28 cellular contexts compared by ENCODE assay signal in genomic region chr3:119221779-119222320, GRCh38. TPM values are rescaled to one million over a fixed set of nuclear protein-coding genes. Genes with fewer than 3 reads are reported as not detected.
A peak's percentile ranks its signal among the peaks of the same experiment; 100 is the strongest.
DNase-seq lines count a peak whose midpoint lies in the region; ATAC-seq, FAIRE-seq and TF ChIP-seq lines count a peak whose summit lies in the region.
"Had no signal": no experiment of that assay in that cellular context is flagged by ENCODE, and none has a peak within 500 bp of the region (broad histone marks: within the 10 kb centered on the region; RNA-seq: fewer than 3 reads in every experiment).

No MANE protein-coding gene starts in this region.

- FAIRE-seq in urothelium cell line (lab: Jason Lieb, UNC) = no peak
- FAIRE-seq: GM12878, HTR-8/SVneo had no signal

- H3K4me3 ChIP-seq in fibroblast of mammary gland (ENCODE audit: control insufficient read depth, low read depth, low read length) = no peak overlapping the region
- H3K4me3 ChIP-seq: adrenal gland, cardiac muscle cell, gastrocnemius medialis, GM12878, mucosa of descending colon, psoas muscle had no signal

- no peak for TF ChIP-seq CTCF in fibroblast of mammary gland (conservative IDR thresholded peaks at IDR 0.05; ENCODE audit: control insufficient read depth, insufficient read depth, low read depth, low read length)

- H3K36me3 Mint-ChIP-seq in activated naive CD8-positive, alpha-beta T cell = peaks cover 16% of the 10 kb centered on the region
- peaks cover 27% of the 10 kb centered on the region for H3K36me3 Mint-ChIP-seq in activated naive CD8-positive, alpha-beta T cell treated with anti-CD3 and anti-CD28 coated beads for 36 hours
- peaks cover 11% of the 10 kb centered on the region for H3K36me3 Mint-ChIP-seq in IgD-negative memory B cell
- peaks cover 61% of the 10 kb centered on the region for H3K36me3 Mint-ChIP-seq in stimulated activated memory B cell treated with anti-CD40 and anti-IgM and Interleukin-4, amounts not matched to agents 10 μg/mL and 1 μg/mL and 100 μg/mL, for 72 hours

- no peaks in the 10 kb centered on the region for H3K9me3 Mint-ChIP-seq in activated naive CD8-positive, alpha-beta T cell (ENCODE audit: low read depth)
- no peaks in the 10 kb centered on the region for H3K9me3 Mint-ChIP-seq in activated naive CD8-positive, alpha-beta T cell treated with anti-CD3 and anti-CD28 coated beads for 36 hours
- no peaks in the 10 kb centered on the region for H3K9me3 Mint-ChIP-seq in IgD-negative memory B cell
- H3K9me3 Mint-ChIP-seq in stimulated activated memory B cell treated with anti-CD40 and anti-IgM and Interleukin-4, amounts not matched to agents 10 μg/mL and 1 μg/mL and 100 μg/mL, for 72 hours = no peaks in the 10 kb centered on the region
- H3K9me3 Mint-ChIP-seq: activated T-helper 1 cell treated with anti-CD3 and anti-CD28 coated beads, Interleukin-12 subunit alpha, Interleukin-12 subunit beta, Interleukin-2, Interleukin-4 antibody, amounts not matched to agents 30 ng/mL and 10 ng/mL and 1 ng/mL, durations not matched to agents 14 hours and 24 hours and 36 hours; CD8-positive, alpha-beta memory T cell had no signal

- no peak overlapping the region for H3K4me3 Mint-ChIP-seq in activated naive CD8-positive, alpha-beta T cell
- no peak overlapping the region for H3K4me3 Mint-ChIP-seq in activated naive CD8-positive, alpha-beta T cell treated with anti-CD3 and anti-CD28 coated beads for 36 hours
- H3K4me3 Mint-ChIP-seq in IgD-negative memory B cell = no peak overlapping the region
- H3K4me3 Mint-ChIP-seq in stimulated activated memory B cell treated with anti-CD40 and anti-IgM and Interleukin-4, amounts not matched to agents 10 μg/mL and 1 μg/mL and 100 μg/mL, for 72 hours = no peak overlapping the region
- H3K4me3 Mint-ChIP-seq: activated T-helper 1 cell treated with anti-CD3 and anti-CD28 coated beads, Interleukin-12 subunit alpha, Interleukin-12 subunit beta, Interleukin-2, Interleukin-4 antibody, amounts not matched to agents 30 ng/mL and 10 ng/mL and 1 ng/mL, durations not matched to agents 14 hours and 24 hours and 36 hours had no signal

- peak overlapping the region; percentile 35 for H3K27ac Mint-ChIP-seq in activated naive CD8-positive, alpha-beta T cell
- no peak overlapping the region for H3K27ac Mint-ChIP-seq in activated naive CD8-positive, alpha-beta T cell treated with anti-CD3 and anti-CD28 coated beads for 36 hours
- peak overlapping the region in 2 of 3 donors; percentile 29 to 55 for H3K27ac Mint-ChIP-seq in IgD-negative memory B cell
- peak overlapping the region; percentile 35 for H3K27ac Mint-ChIP-seq in stimulated activated memory B cell treated with anti-CD40 and anti-IgM and Interleukin-4, amounts not matched to agents 10 μg/mL and 1 μg/mL and 100 μg/mL, for 72 hours
- H3K27ac Mint-ChIP-seq: activated T-helper 1 cell treated with anti-CD3 and anti-CD28 coated beads, Interleukin-12 subunit alpha, Interleukin-12 subunit beta, Interleukin-2, Interleukin-4 antibody, amounts not matched to agents 30 ng/mL and 10 ng/mL and 1 ng/mL, durations not matched to agents 14 hours and 24 hours and 36 hours had no signal

- no peak for ATAC-seq in stimulated activated memory B cell treated with anti-CD40 and anti-IgM and Interleukin-4, amounts not matched to agents 10 μg/mL and 1 μg/mL and 100 μg/mL, for 72 hours
- no peak for ATAC-seq in GM18909 (IDR thresholded peaks at IDR 0.05; ENCODE audit: poor library complexity, unreplicated experiment)
- ATAC-seq: gastrocnemius medialis, GM12878, psoas muscle had no signal

- H3K4me1 Mint-ChIP-seq in activated naive CD8-positive, alpha-beta T cell (ENCODE audit: low read depth) = peaks cover 31% of the 10 kb centered on the region
- peaks cover 12% of the 10 kb centered on the region for H3K4me1 Mint-ChIP-seq in activated naive CD8-positive, alpha-beta T cell treated with anti-CD3 and anti-CD28 coated beads for 36 hours
- H3K4me1 Mint-ChIP-seq in IgD-negative memory B cell = peaks cover 5 to 25% (median 15%) of the 10 kb centered on the region in 3 donors
- peaks cover 15% of the 10 kb centered on the region for H3K4me1 Mint-ChIP-seq in stimulated activated memory B cell treated with anti-CD40 and anti-IgM and Interleukin-4, amounts not matched to agents 10 μg/mL and 1 μg/mL and 100 μg/mL, for 72 hours

- H3K27me3 Mint-ChIP-seq in activated naive CD8-positive, alpha-beta T cell = no peaks in the 10 kb centered on the region
- H3K27me3 Mint-ChIP-seq in activated naive CD8-positive, alpha-beta T cell treated with anti-CD3 and anti-CD28 coated beads for 36 hours = no peaks in the 10 kb centered on the region
- no peaks in the 10 kb centered on the region for H3K27me3 Mint-ChIP-seq in IgD-negative memory B cell
- H3K27me3 Mint-ChIP-seq in stimulated activated memory B cell treated with anti-CD40 and anti-IgM and Interleukin-4, amounts not matched to agents 10 μg/mL and 1 μg/mL and 100 μg/mL, for 72 hours = no peaks in the 10 kb centered on the region
- H3K27me3 Mint-ChIP-seq: CD8-positive, alpha-beta memory T cell had no signal

- no peak for DNase-seq in activated naive CD8-positive, alpha-beta T cell treated with anti-CD3 and anti-CD28 coated beads for 36 hours
- DNase-seq in fibroblast of mammary gland (ENCODE audit: low read depth) (peak; percentile 27), urothelium cell line (ENCODE audit: low spot score) (no peak), OCI-M2 (lab: John Stamatoyannopoulos, UW; ENCODE audit: unreplicated experiment) (no peak)
- DNase-seq: activated CD4-positive, CD25-positive, alpha-beta regulatory T cell treated with anti-CD3 and anti-CD28 coated beads, Interleukin-2, amount 50 U/mL, for 72 hours; adrenal gland; CD8-positive, alpha-beta memory T cell; DMS53; gastrocnemius medialis; hypothalamus; islet precursor cell; Kasumi-1; mucosa of descending colon; NCI-H1694 treated with DMSO at 0.1 percent for 48 hours; psoas muscle; Right ventricle myocardium superior; SW 1271 had no signal

RNA-seq across cellular contexts. Expression of gene B4GALT4, which starts 18.8 kb away (rescaled TPM):
- 10 to 100 TPM; 14.2 to 14.4 TPM for total RNA-seq in activated naive CD8-positive, alpha-beta T cell treated with anti-CD3 and anti-CD28 coated beads for 36 hours
- polyA plus RNA-seq in IgD-negative memory B cell = 8.7 TPM

RNA-seq across cellular contexts. Expression of gene UPK1B, which starts 48.5 kb away (rescaled TPM):
- total RNA-seq in activated naive CD8-positive, alpha-beta T cell treated with anti-CD3 and anti-CD28 coated beads for 36 hours = not detected
- polyA plus RNA-seq in IgD-negative memory B cell = not detected
- total RNA-seq: activated CD8-positive, alpha-beta memory T cell treated with anti-CD3 and anti-CD28 coated beads for 36 hours; activated T-helper 1 cell treated with anti-CD3 and anti-CD28 coated beads, Interleukin-12 subunit alpha, Interleukin-12 subunit beta, Interleukin-2, Interleukin-4 antibody, amounts not matched to agents 30 ng/mL and 10 ng/mL and 1 ng/mL, durations not matched to agents 14 hours and 24 hours and 36 hours; adrenal gland; cardiac muscle cell; CD8-positive, alpha-beta memory T cell; dermis microvascular lymphatic vessel endothelial cell; gastrocnemius medialis; GM12878; mucosa of descending colon; OCI-LY7; psoas muscle; Right ventricle myocardium superior had no signal
- polyA plus RNA-seq: CD8-positive, alpha-beta memory T cell; GM12878 had no signal
